ENCODE assay signal across 13 cellular contexts in the genomic region with DNA sequence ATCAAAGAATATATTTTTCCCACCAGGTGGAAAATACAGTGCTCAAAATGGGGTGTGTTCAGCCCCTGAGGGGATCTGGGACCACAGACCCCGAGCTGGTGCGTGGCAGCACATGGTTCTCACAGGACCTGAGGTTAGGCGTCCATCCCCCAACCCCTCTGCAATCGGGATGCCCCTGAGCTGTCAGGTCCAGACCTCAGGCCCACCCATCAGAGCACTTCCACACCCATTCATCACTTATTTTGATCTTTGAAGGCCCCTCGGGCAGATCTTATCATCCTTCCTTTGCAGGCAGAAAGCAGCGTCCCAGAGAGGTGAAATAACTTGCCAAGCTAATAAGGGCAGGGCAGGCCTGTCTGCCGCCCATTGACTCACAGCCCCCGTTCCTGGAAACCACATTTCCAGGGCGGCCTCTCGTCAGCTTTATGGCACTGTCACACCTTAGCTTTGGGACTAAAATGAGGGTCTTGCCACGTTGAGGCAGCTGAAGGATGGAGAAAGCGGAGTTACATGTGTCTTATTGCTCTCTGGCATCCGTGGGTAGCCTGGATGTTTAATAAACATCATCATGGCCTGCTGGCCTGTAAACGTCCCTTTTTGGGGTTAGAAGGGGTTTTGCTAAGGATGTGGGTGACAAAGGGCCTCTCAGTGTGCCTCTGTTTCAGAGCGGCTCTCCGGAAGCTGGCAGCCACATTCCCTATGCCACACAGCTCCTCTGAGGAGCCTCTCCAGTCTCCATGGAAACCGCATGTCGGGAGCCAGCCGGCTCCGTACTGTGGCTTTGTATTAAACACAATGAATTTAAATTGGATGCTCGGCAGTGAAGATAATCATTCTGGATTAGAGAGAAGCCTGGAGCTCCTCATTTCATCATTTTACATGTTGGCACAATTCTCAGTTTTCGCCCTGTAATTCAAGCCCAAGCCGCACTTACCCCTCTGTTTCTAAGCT. TPM values are rescaled to one million over a fixed set of nuclear protein-coding genes. Genes with fewer than 3 reads are reported as not detected.
DNase-seq lines count a peak whose midpoint lies in the region; ATAC-seq and TF ChIP-seq lines count a peak whose summit lies in the region.
"Had no signal": no experiment of that assay in that cellular context is flagged by ENCODE, and none has a peak within 500 bp of the region (broad histone marks: within the 10 kb centered on the region; RNA-seq: fewer than 3 reads in every experiment).

No MANE protein-coding gene starts in this region.

- H3K27ac ChIP-seq in esophagus muscularis mucosa (replicated peaks in 1 of 4), result no peak overlapping the region
- H3K27ac ChIP-seq in neuronal stem cell (replicated peaks; ENCODE audit: low read length), result peak overlapping the region; percentile 91
- H3K27ac ChIP-seq: tibial nerve had no signal

- no peak overlapping the region for H2BK12ac ChIP-seq in neuronal stem cell (ENCODE audit: low read length)

- H3K9me3 ChIP-seq in esophagus muscularis mucosa (no peaks in the 10 kb centered on the region), neuronal stem cell (replicated peaks in 1 of 2; ENCODE audit: control insufficient read depth in 2 of 2, insufficient read depth in 1 of 2, low read depth in 1 of 2, low read length in 2 of 2) (peaks cover 0 to 18% of the 10 kb centered on the region in 2 donors)
- H3K9me3 ChIP-seq: tibial nerve had no signal

- no peak overlapping the region for H2BK120ac ChIP-seq in neuronal stem cell (ENCODE audit: low read depth, low read length)

- H2BK5ac ChIP-seq in neuronal stem cell (ENCODE audit: low read length), result no peak overlapping the region

- no peak for TF ChIP-seq EP300 in esophagus muscularis mucosa (IDR thresholded peaks at IDR 0.05)

- H3K36me3 ChIP-seq in esophagus muscularis mucosa (no peaks in the 10 kb centered on the region), neuronal stem cell (replicated peaks in 1 of 2; ENCODE audit: control insufficient read depth in 2 of 2, insufficient read depth in 2 of 2, low read length in 2 of 2) (peaks cover 20 to 77% of the 10 kb centered on the region in 2 donors)
- H3K36me3 ChIP-seq: tibial nerve had no signal

- H3K23ac ChIP-seq in neuronal stem cell (ENCODE audit: low read depth, low read length, poor library complexity), result no peak overlapping the region

- peak overlapping the region; percentile 63 for H3K4me2 ChIP-seq in neuronal stem cell (ENCODE audit: insufficient read depth, low read length, poor library complexity, severe bottlenecking)

- no peak for TF ChIP-seq CTCF in esophagus muscularis mucosa (IDR thresholded peaks at IDR 0.05)

- H3K27me3 ChIP-seq in esophagus muscularis mucosa, result peaks cover 0 to 47% (median 3%) of the 10 kb centered on the region in 4 donors
- no peaks in the 10 kb centered on the region for H3K27me3 ChIP-seq in neuronal stem cell (ENCODE audit: control insufficient read depth in 3 of 3, insufficient read depth in 3 of 3, low read depth in 1 of 3, low read length in 3 of 3)
- H3K27me3 ChIP-seq: tibial nerve had no signal

- H4K8ac ChIP-seq in neuronal stem cell (ENCODE audit: low read depth, low read length), result no peak overlapping the region

- peak overlapping the region; percentile 9 for H2AK5ac ChIP-seq in neuronal stem cell (ENCODE audit: low read depth, low read length)

- DNase-seq in H4 (ENCODE audit: low spot score) (peak; percentile 21), NCI-H345 treated with DMSO at 0.1 percent for 48 hours (lab: John Stamatoyannopoulos, UW; ENCODE audit: unreplicated experiment) (peak; percentile 93), esophagus muscularis mucosa (ENCODE audit: extremely low spot score) (peak; percentile 37), neuronal stem cell (ENCODE audit: low spot score) (peak; percentile 80), left colon (no peak)
- DNase-seq: activated CD8-positive, alpha-beta T cell treated with anti-CD3 and anti-CD28 coated beads for 36 hours; CD8-positive, alpha-beta T cell; NCI-H1048; stimulated activated CD4-positive, alpha-beta T cell treated with anti-CD3 and anti-CD28 coated beads, Interleukin-2, amount 100 ng/mL, for 24 hours had no signal

- peaks cover 6% of the 10 kb centered on the region for H3K79me1 ChIP-seq in neuronal stem cell (ENCODE audit: low read depth, low read length)

- WGBS in esophagus muscularis mucosa, result 57% methylated on average over 22 of the region's 23 CpGs
- no CpG with 5 or more reads among the region's 23 CpGs for WGBS in neuronal stem cell (ENCODE audit: extremely low coverage in 2 of 2, insufficient read length in 2 of 2, insufficient replicate concordance in 1 of 2), 2 donors

- H3K18ac ChIP-seq in neuronal stem cell (ENCODE audit: low read length), result peak overlapping the region; percentile 58

- no peak for TF ChIP-seq POLR2A in esophagus muscularis mucosa (IDR thresholded peaks at IDR 0.05; ENCODE audit: low read depth)

- no peak overlapping the region for H3K4me3 ChIP-seq in esophagus muscularis mucosa
- peak overlapping the region in 1 of 2 donors; percentile 18 for H3K4me3 ChIP-seq in neuronal stem cell (ENCODE audit: low read length in 2 of 2)
- H3K4me3 ChIP-seq: tibial nerve had no signal

- no peak overlapping the region for H2BK15ac ChIP-seq in neuronal stem cell (ENCODE audit: low read length)

- H3K14ac ChIP-seq in neuronal stem cell (ENCODE audit: low read length), result no peak overlapping the region

- H4K91ac ChIP-seq in neuronal stem cell (ENCODE audit: low read depth, low read length, poor library complexity), result no peak overlapping the region

- no peak overlapping the region for H3K4ac ChIP-seq in neuronal stem cell (ENCODE audit: low read length)

- peak overlapping the region; percentile 35 for H2AFZ ChIP-seq in neuronal stem cell (ENCODE audit: low read length)

- H3K9ac ChIP-seq in neuronal stem cell (ENCODE audit: low read depth, low read length, poor library complexity), result peak overlapping the region; percentile 39

- intact Hi-C loops in esophagus muscularis mucosa (cut with DNase I), result no loop called here
- intact Hi-C loops in left colon (cut with DNase I, micrococcal nuclease), result no loop called here

- no peak for ATAC-seq in HG02610 (IDR thresholded peaks at IDR 0.05; ENCODE audit: unreplicated experiment)
- no peak for ATAC-seq in GM21447 (IDR thresholded peaks at IDR 0.05; ENCODE audit: unreplicated experiment)
- ATAC-seq in GM18861 (IDR thresholded peaks at IDR 0.05; ENCODE audit: unreplicated experiment), result no peak
- ATAC-seq in left colon, result no peak
- ATAC-seq: activated CD8-positive, alpha-beta T cell treated with anti-CD3 and anti-CD28 coated beads for 36 hours; CD8-positive, alpha-beta T cell had no signal

- peaks cover 0 to 9% (median 3%) of the 10 kb centered on the region in 4 donors for H3K4me1 ChIP-seq in esophagus muscularis mucosa
- H3K4me1 ChIP-seq in neuronal stem cell (ENCODE audit: control insufficient read depth in 2 of 2, insufficient read depth in 1 of 2, low read depth in 1 of 2, low read length in 2 of 2), result peaks cover 37 to 48% of the 10 kb centered on the region in 2 donors

RNA-seq across cellular contexts. Expression of a gene that starts 58.3 kb away (rescaled TPM):
- 2.7 and 4.0 TPM in 2 replicates for total RNA-seq in H4 (2014; rRNA removed; shearing (Covaris generic))
- 10 to 100 TPM in 3 of 4 donors, 1 to 10 TPM in 1; 9.3 to 23.0 (median 13.4) TPM for total RNA-seq in esophagus muscularis mucosa
- 13.3 TPM for polyA plus RNA-seq in neuronal stem cell (2013, experiment 1 of 2)
- polyA plus RNA-seq in neuronal stem cell (2013, experiment 2 of 2), result 13.3 TPM
- 10 to 100 TPM; 27.9 to 31.4 TPM for total RNA-seq in left colon

Comparison
In these comparisons a context has a peak if more than half of its experiments do, and no peak if none do; other contexts are left out.
1. DNase-seq: peak in H4 (single experiment), NCI-H345 treated with DMSO at 0.1 percent for 48 hours (single experiment), esophagus muscularis mucosa (single experiment) and neuronal stem cell (single experiment); none in left colon (0 of 2).